14 cellular contexts compared by ENCODE assay signal in the genomic region with DNA sequence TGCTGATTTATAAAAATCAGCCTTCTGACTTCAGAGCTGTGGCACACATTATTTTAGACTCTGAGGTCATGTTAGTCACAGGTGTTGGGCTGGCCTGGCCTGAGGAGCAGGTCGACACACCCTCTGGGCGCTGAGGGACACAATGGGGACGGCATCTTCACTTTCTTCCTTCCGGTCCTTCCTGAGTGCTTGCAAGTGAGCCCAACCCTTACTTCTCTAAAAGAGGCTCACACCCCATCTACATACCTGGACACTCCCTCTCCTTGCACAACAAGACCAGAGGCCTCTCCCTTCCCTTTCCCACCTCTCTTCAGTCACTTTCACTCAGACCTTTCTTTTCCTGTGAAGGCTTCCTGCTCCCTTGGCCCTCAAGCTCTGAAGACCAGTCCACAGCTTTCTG.
A peak's percentile ranks its signal among the peaks of the same experiment; 100 is the strongest.
DNase-seq lines count a peak whose midpoint lies in the region; ATAC-seq, FAIRE-seq and TF ChIP-seq lines count a peak whose summit lies in the region.
"Had no signal": no experiment of that assay in that cellular context is flagged by ENCODE, and none has a peak within 500 bp of the region (broad histone marks: within the 10 kb centered on the region; RNA-seq: fewer than 3 reads in every experiment).

No MANE protein-coding gene starts in this region.

- peak overlapping the region in 1 of 2 experiments; percentile 91 for H3K4ac ChIP-seq in mesenchymal stem cell (ENCODE audit: low read depth in 1 of 2, low read length in 2 of 2)

- no peak for TF ChIP-seq CTCF in A673 (conservative IDR thresholded peaks at IDR 0.05; ENCODE audit: low read depth, low read length)
- no peak for TF ChIP-seq CTCF in kidney (IDR thresholded peaks at IDR 0.05; ENCODE audit: borderline replicate concordance, extremely low read depth, insufficient read depth)
- TF ChIP-seq CTCF in GM13977 (IDR thresholded peaks at IDR 0.05; ENCODE audit: extremely low read depth, insufficient read depth, missing control alignments), result no peak

- 95% methylated on average over 4 of the region's 4 CpGs for WGBS in mesenchymal stem cell

- no peak for ATAC-seq in activated CD8-positive, alpha-beta T cell treated with anti-CD3 and anti-CD28 coated beads, Interleukin-2, amount 10 ng/mL, durations not matched to agents 7 days and 5 days
- ATAC-seq in HG02981 (IDR thresholded peaks at IDR 0.05; ENCODE audit: unreplicated experiment), result no peak

- peak overlapping the region; percentile 3 to 44 for H3K18ac ChIP-seq in mesenchymal stem cell (ENCODE audit: low read depth in 1 of 2, low read length in 2 of 2)

- H4K8ac ChIP-seq in mesenchymal stem cell (ENCODE audit: low read length), result no peak overlapping the region

- no peak overlapping the region for H3K4me3 Mint-ChIP-seq in activated CD8-positive, alpha-beta T cell treated with anti-CD3 and anti-CD28 coated beads, Interleukin-2, amount 10 ng/mL, durations not matched to agents 7 days and 5 days
- H3K4me3 Mint-ChIP-seq: activated naive CD4-positive, alpha-beta T cell treated with anti-CD3 and anti-CD28 coated beads, Interleukin-2, amount 50 U/mL, for 24 hours had no signal

- H3K9me3 ChIP-seq in A673 (ENCODE audit: low read depth, low read length, poor library complexity, severe bottlenecking), result no peaks in the 10 kb centered on the region
- H3K9me3 ChIP-seq in mesenchymal stem cell (ENCODE audit: control insufficient read depth, low read length), result no peaks in the 10 kb centered on the region
- H3K9me3 ChIP-seq in kidney (ENCODE audit: control insufficient read depth in 1 of 2, low read length in 2 of 2), result no peaks in the 10 kb centered on the region
- H3K9me3 ChIP-seq: SJSA1 had no signal

- peaks cover 19% of the 10 kb centered on the region for H3K4me1 Mint-ChIP-seq in activated CD8-positive, alpha-beta T cell treated with anti-CD3 and anti-CD28 coated beads, Interleukin-2, amount 10 ng/mL, durations not matched to agents 7 days and 5 days (ENCODE audit: low read depth)

- peak overlapping the region in 1 of 2 experiments; percentile 58 for H3K14ac ChIP-seq in mesenchymal stem cell (ENCODE audit: low read length in 2 of 2)

- H2AK5ac ChIP-seq in mesenchymal stem cell (ENCODE audit: low read length, severe bottlenecking), result peak overlapping the region; percentile 92

- H3K27ac ChIP-seq in A673 (ENCODE audit: low read depth, low read length, poor library complexity, severe bottlenecking) (peak overlapping the region; percentile 89), mesenchymal stem cell (ENCODE audit: low read length, poor library complexity, severe bottlenecking) (no peak overlapping the region), kidney (ENCODE audit: low read depth in 2 of 2, low read length in 2 of 2) (no peak overlapping the region)
- H3K27ac ChIP-seq: coronary artery, SJSA1 had no signal

- H3K36me3 ChIP-seq in A673 (ENCODE audit: insufficient read depth, low read length, poor library complexity, severe bottlenecking) (no peaks in the 10 kb centered on the region), mesenchymal stem cell (ENCODE audit: control insufficient read depth in 1 of 2, insufficient read depth in 2 of 2, low read depth in 1 of 2, low read length in 2 of 2) (no peaks in the 10 kb centered on the region), kidney (ENCODE audit: control insufficient read depth in 1 of 2, insufficient read depth in 2 of 2, low read length in 2 of 2) (no peaks in the 10 kb centered on the region)
- H3K36me3 ChIP-seq: SJSA1 had no signal

- DNase-seq in A673 (ENCODE audit: low spot score), result no peak
- DNase-seq in HPDE6-E6E7 (ENCODE audit: extremely low spot score), result peak; percentile 54
- no peak for DNase-seq in activated CD8-positive, alpha-beta T cell treated with anti-CD3 and anti-CD28 coated beads, Interleukin-2, amount 10 ng/mL, durations not matched to agents 7 days and 5 days
- no peak for DNase-seq in mesenchymal stem cell
- DNase-seq in activated CD8-positive, alpha-beta memory T cell treated with anti-CD3 and anti-CD28 coated beads, Interleukin-2, amount 50 U/mL, for 48 hours, result no peak
- DNase-seq in kidney, result no peak
- DNase-seq in GM13977 (ENCODE audit: low spot score), result no peak
- DNase-seq: activated CD4-positive, alpha-beta T cell treated with anti-CD3 and anti-CD28 coated beads for 4 hours; NCI-H226; stimulated activated CD8-positive, alpha-beta memory T cell treated with anti-CD3 and anti-CD28 coated beads, Interleukin-4, amount 100 ng/mL, for 48 hours had no signal

- H2BK15ac ChIP-seq in mesenchymal stem cell (ENCODE audit: low read depth, poor library complexity, severe bottlenecking), result no peak overlapping the region

- H3K23ac ChIP-seq in mesenchymal stem cell (ENCODE audit: low read length in 2 of 2), result no peak overlapping the region

- in situ Hi-C loops in GM13977 (cut with MboI; ENCODE audit: low pct_unique_long_range_greater_than_20kb, low sequenced_read_pairs, unreplicated experiment), result no loop called here

- CTCF ChIA-PET in A673 (lab: Charles Lee), result no interaction called here
- CTCF ChIA-PET in activated CD8-positive, alpha-beta T cell treated with anti-CD3 and anti-CD28 coated beads, Interleukin-2, amount 10 ng/mL, durations not matched to agents 7 days and 5 days (lab: Charles Lee), result interaction anchor here (0.7 kb wide), 1 partner anchor 64 kb away, joined by 3 read pairs; no protein-coding TSS in a partner anchor

- TSS peak; percentile 81 for BruUV-seq in A673 (replicated peaks; lab: Mats Ljungman, UMichigan)

- H3K27me3 ChIP-seq in A673 (replicated peaks; ENCODE audit: insufficient read depth, low read depth, low read length, poor library complexity) (no peaks in the 10 kb centered on the region), mesenchymal stem cell (ENCODE audit: control insufficient read depth in 1 of 2, insufficient read depth in 1 of 2, low read length in 2 of 2) (no peaks in the 10 kb centered on the region)
- H3K27me3 ChIP-seq: SJSA1 had no signal

- H3K27me3 Mint-ChIP-seq in activated CD8-positive, alpha-beta T cell treated with anti-CD3 and anti-CD28 coated beads, Interleukin-2, amount 10 ng/mL, durations not matched to agents 7 days and 5 days (ENCODE audit: low read depth), result no peaks in the 10 kb centered on the region
- H3K27me3 Mint-ChIP-seq: activated naive CD4-positive, alpha-beta T cell treated with anti-CD3 and anti-CD28 coated beads, Interleukin-2, amount 50 U/mL, for 24 hours had no signal

- H2AFZ ChIP-seq in mesenchymal stem cell (ENCODE audit: low read depth, low read length), result no peak overlapping the region

- H2BK120ac ChIP-seq in mesenchymal stem cell (ENCODE audit: low read depth, low read length), result no peak overlapping the region

- H3K79me1 ChIP-seq in mesenchymal stem cell (replicated peaks; ENCODE audit: low read length, poor library complexity, severe bottlenecking), result peaks cover 14% of the 10 kb centered on the region

- no peak for FAIRE-seq in kidney (lab: Jason Lieb, UNC)

- H2BK12ac ChIP-seq in mesenchymal stem cell (ENCODE audit: low read length in 2 of 2), result peak overlapping the region; percentile 80 to 96

- intact Hi-C loops in A673 (cut with micrococcal nuclease; ENCODE audit: unreplicated experiment) (loop anchor here (2.0 to 5.0 kb wide), 3 partner anchors 35 to 1288 kb away; no protein-coding TSS in a partner anchor), kidney (cut with DNase I) (no loop called here)

- no peak overlapping the region for H2BK5ac ChIP-seq in mesenchymal stem cell (ENCODE audit: low read depth, low read length, poor library complexity, severe bottlenecking)

- POLR2A ChIA-PET in A673 (lab: Charles Lee; ENCODE audit: low non-redundant PET), result interaction anchor here (0.6 kb wide), 1 partner anchor 726 kb away, joined by 4 read pairs; no protein-coding TSS in a partner anchor
- POLR2A ChIA-PET in activated CD8-positive, alpha-beta T cell treated with anti-CD3 and anti-CD28 coated beads, Interleukin-2, amount 10 ng/mL, durations not matched to agents 7 days and 5 days (lab: Charles Lee), result no interaction called here

- H4K91ac ChIP-seq in mesenchymal stem cell (ENCODE audit: low read length), result peak overlapping the region; percentile 88

- no peak overlapping the region for H3K4me3 ChIP-seq in A673 (ENCODE audit: low read depth, low read length, poor library complexity, severe bottlenecking)
- no peak overlapping the region for H3K4me3 ChIP-seq in mesenchymal stem cell (ENCODE audit: insufficient read depth in 1 of 2, low read depth in 1 of 2, low read length in 2 of 2)
- no peak overlapping the region for H3K4me3 ChIP-seq in kidney (ENCODE audit: low read length in 2 of 2)
- H3K4me3 ChIP-seq: coronary artery, SJSA1 had no signal

- H3K9ac ChIP-seq in mesenchymal stem cell (ENCODE audit: low read length), result peak overlapping the region; percentile 22
- H3K9ac ChIP-seq in kidney (ENCODE audit: low read length in 2 of 2), result no peak overlapping the region

- peaks cover 5% of the 10 kb centered on the region for H3K36me3 Mint-ChIP-seq in activated CD8-positive, alpha-beta T cell treated with anti-CD3 and anti-CD28 coated beads, Interleukin-2, amount 10 ng/mL, durations not matched to agents 7 days and 5 days (ENCODE audit: low read depth)

- H3K27ac Mint-ChIP-seq in activated CD8-positive, alpha-beta T cell treated with anti-CD3 and anti-CD28 coated beads, Interleukin-2, amount 10 ng/mL, durations not matched to agents 7 days and 5 days, result peak overlapping the region; percentile 54

- H3K4me1 ChIP-seq in A673 (ENCODE audit: insufficient read depth, low read length, poor library complexity, severe bottlenecking), result peaks cover 88% of the 10 kb centered on the region
- H3K4me1 ChIP-seq in mesenchymal stem cell (ENCODE audit: control insufficient read depth, insufficient read depth, low read depth, low read length), result peaks cover 13% of the 10 kb centered on the region
- peaks cover 3 to 11% of the 10 kb centered on the region in 2 donors for H3K4me1 ChIP-seq in kidney (ENCODE audit: control insufficient read depth in 1 of 2, insufficient read depth in 1 of 2, low read depth in 1 of 2, low read length in 2 of 2)

- H3K4me2 ChIP-seq in mesenchymal stem cell (ENCODE audit: low read length, poor library complexity, severe bottlenecking), result no peak overlapping the region

- peaks cover 6% of the 10 kb centered on the region for H3K9me3 Mint-ChIP-seq in activated CD8-positive, alpha-beta T cell treated with anti-CD3 and anti-CD28 coated beads, Interleukin-2, amount 10 ng/mL, durations not matched to agents 7 days and 5 days (ENCODE audit: insufficient read depth)
- H3K9me3 Mint-ChIP-seq: activated naive CD4-positive, alpha-beta T cell treated with anti-CD3 and anti-CD28 coated beads, Interleukin-2, amount 50 U/mL, for 24 hours had no signal
